In genomic region chr6:44474643-44475042, GRCh38 we compare ENCODE assay signal across 19 cellular contexts.
DNase-seq lines count a peak whose midpoint lies in the region; ATAC-seq, FAIRE-seq and TF ChIP-seq lines count a peak whose summit lies in the region.
"Had no signal": no experiment of that assay in that cellular context is flagged by ENCODE, and none has a peak within 500 bp of the region (broad histone marks: within the 10 kb centered on the region; RNA-seq: fewer than 3 reads in every experiment).

No MANE protein-coding gene starts in this region.

- H3K27ac ChIP-seq in PC-3 (ENCODE audit: low read length) (peak overlapping the region; percentile 36), mesenchymal stem cell (ENCODE audit: low read length, poor library complexity, severe bottlenecking) (no peak overlapping the region)
- H3K27ac ChIP-seq: Peyer's patch had no signal

- CTCF ChIA-PET in PC-3 (lab: Charles Lee): interaction anchor here (0.6 to 2.1 kb wide), 8 partner anchors 21 to 945 kb away, joined by 3 to 33 read pairs (median 4); no protein-coding TSS in a partner anchor

- peak overlapping the region; percentile 27 for H2AK5ac ChIP-seq in mesenchymal stem cell (ENCODE audit: low read length, severe bottlenecking)

- TF ChIP-seq CTCF in PC-3 (conservative IDR thresholded peaks at IDR 0.05; ENCODE audit: low read depth, low read length) (no peak), bronchial epithelial cell (IDR thresholded peaks at IDR 0.05; ENCODE audit: insufficient read depth, low read length, severe bottlenecking) (no peak), BE2C (IDR thresholded peaks at IDR 0.05; ENCODE audit: low read depth, low read length) (no peak)

- H3K14ac ChIP-seq in mesenchymal stem cell (ENCODE audit: low read length in 2 of 2): no peak overlapping the region

- no peak overlapping the region for H3K18ac ChIP-seq in mesenchymal stem cell (ENCODE audit: low read depth in 1 of 2, low read length in 2 of 2)

- H4K20me1 ChIP-seq in PC-3 (ENCODE audit: low read length): no peaks in the 10 kb centered on the region

- H3K4me2 ChIP-seq in PC-3 (ENCODE audit: low read length) (peak overlapping the region; percentile 62), mesenchymal stem cell (ENCODE audit: low read length, poor library complexity, severe bottlenecking) (no peak overlapping the region)

- H3K4ac ChIP-seq in mesenchymal stem cell (ENCODE audit: low read depth in 1 of 2, low read length in 2 of 2): no peak overlapping the region

- no TSS peak for BruUV-seq in PC-3 (replicated peaks; lab: Mats Ljungman, UMichigan)

- no peak overlapping the region for H2BK5ac ChIP-seq in mesenchymal stem cell (ENCODE audit: low read depth, low read length, poor library complexity, severe bottlenecking)

- H3K4me1 ChIP-seq in PC-3 (ENCODE audit: insufficient read depth, low read length) (peaks cover 23% of the 10 kb centered on the region), mesenchymal stem cell (ENCODE audit: control insufficient read depth, insufficient read depth, low read depth, low read length) (peaks cover 10% of the 10 kb centered on the region), BE2C (no peaks in the 10 kb centered on the region)

- WGBS in mesenchymal stem cell: 47% methylated on average over 1 of the region's 1 CpG

- H3K79me1 ChIP-seq in mesenchymal stem cell (replicated peaks; ENCODE audit: low read length, poor library complexity, severe bottlenecking): no peaks in the 10 kb centered on the region

- H3K27me3 ChIP-seq in PC-3 (ENCODE audit: low read length) (no peaks in the 10 kb centered on the region), bronchial epithelial cell (ENCODE audit: control insufficient read depth, insufficient read depth, low read length) (no peaks in the 10 kb centered on the region), mesenchymal stem cell (ENCODE audit: control insufficient read depth in 1 of 2, insufficient read depth in 1 of 2, low read length in 2 of 2) (peaks cover 5 to 28% of the 10 kb centered on the region in 2 experiments), BE2C (peaks cover 4% of the 10 kb centered on the region)
- H3K27me3 ChIP-seq: Peyer's patch had no signal

- H2BK15ac ChIP-seq in mesenchymal stem cell (ENCODE audit: low read depth, poor library complexity, severe bottlenecking): no peak overlapping the region

- no peak overlapping the region for H2BK120ac ChIP-seq in mesenchymal stem cell (ENCODE audit: low read depth, low read length)

- POLR2A ChIA-PET in PC-3 (lab: Charles Lee; ENCODE audit: unreplicated experiment): no interaction called here

- FAIRE-seq in bronchial epithelial cell (lab: Jason Lieb, UNC): no peak

- H3K9ac ChIP-seq in PC-3 (ENCODE audit: low read length): no peak overlapping the region; the same call in 1 of the 2 replicates
- peak overlapping the region; percentile 40 for H3K9ac ChIP-seq in mesenchymal stem cell (ENCODE audit: low read length)

- H3K9me2 ChIP-seq in PC-3 (replicated peaks; ENCODE audit: low read length): no peaks in the 10 kb centered on the region

- H3K9me3 ChIP-seq in PC-3 (ENCODE audit: low read length) (no peaks in the 10 kb centered on the region), mesenchymal stem cell (ENCODE audit: control insufficient read depth, low read length) (no peaks in the 10 kb centered on the region), BE2C (no peaks in the 10 kb centered on the region)
- H3K9me3 ChIP-seq: MG63, Peyer's patch had no signal

- H2BK12ac ChIP-seq in mesenchymal stem cell (ENCODE audit: low read length in 2 of 2): no peak overlapping the region

- DNase-seq in PC-3: peak; percentile 74
- peak; percentile 69 for DNase-seq in bronchial epithelial cell (ENCODE audit: low read depth)
- no peak for DNase-seq in mesenchymal stem cell
- DNase-seq in RKO (ENCODE audit: low spot score): no peak
- DNase-seq in HUDEP-2 (lab: John Stamatoyannopoulos, UW; ENCODE audit: unreplicated experiment in 76 of 76): no peak
- no peak for DNase-seq in SW480 (ENCODE audit: low spot score)
- DNase-seq in BE2C: no peak
- DNase-seq: CD8-positive, alpha-beta memory T cell; DMS153; DND-41; KBM-7; MG63; NCI-H2081; NCI-H2171; NCI-H226; NCI-H510A; NCI-H69; Peyer's patch; T-cell had no signal

- ATAC-seq in PC-3: peak; percentile 61
- ATAC-seq: T-cell had no signal

- H2AFZ ChIP-seq in PC-3 (ENCODE audit: low read length): no peak overlapping the region
- H2AFZ ChIP-seq in mesenchymal stem cell (ENCODE audit: low read depth, low read length): no peak overlapping the region

- no peak overlapping the region for H4K8ac ChIP-seq in mesenchymal stem cell (ENCODE audit: low read length)

- no peak overlapping the region for H3K23ac ChIP-seq in mesenchymal stem cell (ENCODE audit: low read length in 2 of 2)

- H4K91ac ChIP-seq in mesenchymal stem cell (ENCODE audit: low read length): no peak overlapping the region

- H3K4me3 ChIP-seq in PC-3 (ENCODE audit: low read length) (no peak overlapping the region), bronchial epithelial cell (ENCODE audit: low read depth, low read length) (no peak overlapping the region), mesenchymal stem cell (ENCODE audit: insufficient read depth in 1 of 2, low read depth in 1 of 2, low read length in 2 of 2) (no peak overlapping the region), BE2C (ENCODE audit: low read depth, low read length) (no peak overlapping the region)
- H3K4me3 ChIP-seq: MG63, Peyer's patch had no signal

- intact Hi-C loops in PC-3 (cut with micrococcal nuclease): loop anchor here (1.0 to 5.0 kb wide), 5 partner anchors 20 to 1448 kb away; no protein-coding TSS in a partner anchor

- no peaks in the 10 kb centered on the region for H3K79me2 ChIP-seq in PC-3 (ENCODE audit: low read length)

- H3K36me3 ChIP-seq in PC-3 (ENCODE audit: low read depth, low read length) (no peaks in the 10 kb centered on the region), bronchial epithelial cell (ENCODE audit: control insufficient read depth, insufficient read depth, low read length) (no peaks in the 10 kb centered on the region), mesenchymal stem cell (ENCODE audit: control insufficient read depth in 1 of 2, insufficient read depth in 2 of 2, low read depth in 1 of 2, low read length in 2 of 2) (no peaks in the 10 kb centered on the region), BE2C (no peaks in the 10 kb centered on the region)
- H3K36me3 ChIP-seq: MG63, Peyer's patch had no signal

- no peaks in the 10 kb centered on the region for H3F3A ChIP-seq in PC-3 (ENCODE audit: low read length, unreplicated experiment)

Comparison
In these comparisons a context has a peak if more than half of its experiments do, and no peak if none do; other contexts are left out.
1. DNase-seq: peak in PC-3 (single experiment) and bronchial epithelial cell (single experiment); none in mesenchymal stem cell (single experiment), RKO (single experiment), HUDEP-2 (0 of 76), SW480 (single experiment) and BE2C (single experiment).